ENCODE assay signal across 8 cellular contexts in genomic region chr1:39901486-39902120, GRCh38. TPM values are rescaled to one million over a fixed set of nuclear protein-coding genes. Genes with fewer than 3 reads are reported as not detected.
DNase-seq lines count a peak whose midpoint lies in the region; ATAC-seq and TF ChIP-seq lines count a peak whose summit lies in the region.

Gene MYCL (minus strand): TSS chr1:39901917. CDS start chr1:39901434, 483 bp downstream.

- POLR2A ChIA-PET in WTC11 (lab: Charles Lee), result interaction anchor here (0.8 to 3.2 kb wide), 10 partner anchors 9 to 200 kb away, joined by 3 to 25 read pairs (median 4); partner anchors contain the start of genes PPIE and TRIT1

- DNase-seq in NCI-H2107 (lab: John Stamatoyannopoulos, UW) (peak; percentile 100), NCI-H2107 treated with DMSO at 0.1 percent for 48 hours (lab: John Stamatoyannopoulos, UW; ENCODE audit: unreplicated experiment) (no peak), NCI-H2029 treated with DMSO at 0.1 percent for 48 hours (lab: John Stamatoyannopoulos, UW) (peak; percentile 100), WTC11 (ENCODE audit: low spot score) (peak; percentile 97), kidney tubule cell (ENCODE audit: low spot score) (peak; percentile 91)
- peak in 1 of 2 donors; percentile 33 for DNase-seq in central memory CD8-positive, alpha-beta T cell (ENCODE audit: low spot score in 2 of 2)
- peak; percentile 54 to 59 for DNase-seq in stimulated activated CD4-positive, alpha-beta T cell treated with anti-CD3 and anti-CD28 coated beads, Interleukin-1b, Interleukin-23, amount 100 ng/mL, for 4 hours (ENCODE audit: low read depth in 2 of 2)

- peaks cover 48% of the 10 kb centered on the region for H3K4me1 Mint-ChIP-seq in WTC11
- peaks cover 8% of the 10 kb centered on the region for H3K4me1 Mint-ChIP-seq in central memory CD8-positive, alpha-beta T cell

- ATAC-seq in HG02852 (IDR thresholded peaks at IDR 0.05; ENCODE audit: unreplicated experiment), result peak; percentile 64
- ATAC-seq in WTC11, result peak; percentile 81
- peak; percentile 73 for ATAC-seq in central memory CD8-positive, alpha-beta T cell (replicated peaks; ENCODE audit: extremely low read depth, poor library complexity, severe bottlenecking)

- H3K36me3 Mint-ChIP-seq in WTC11, result no peaks in the 10 kb centered on the region; the same call in 1 of the 2 replicates
- no peaks in the 10 kb centered on the region for H3K36me3 Mint-ChIP-seq in central memory CD8-positive, alpha-beta T cell (ENCODE audit: insufficient read depth)

- H3K27me3 Mint-ChIP-seq in WTC11 (ENCODE audit: low read depth), result peaks cover 30% of the 10 kb centered on the region
- peaks cover 88% of the 10 kb centered on the region for H3K27me3 Mint-ChIP-seq in central memory CD8-positive, alpha-beta T cell

- H3K27ac Mint-ChIP-seq in WTC11, result peak within 1 kb of the TSS; percentile 74; the same call in 1 of the 2 replicates
- no peak within 1 kb of the TSS for H3K27ac Mint-ChIP-seq in central memory CD8-positive, alpha-beta T cell (ENCODE audit: low read depth)

- H3K4me3 Mint-ChIP-seq in WTC11, result peak within 1 kb of the TSS; percentile 86
- peak within 1 kb of the TSS; percentile 71 for H3K4me3 Mint-ChIP-seq in central memory CD8-positive, alpha-beta T cell

- H3K9me3 Mint-ChIP-seq in WTC11, result no peaks in the 10 kb centered on the region
- H3K9me3 Mint-ChIP-seq in central memory CD8-positive, alpha-beta T cell, result no peaks in the 10 kb centered on the region

- TF ChIP-seq CTCF in WTC11 (IDR thresholded peaks at IDR 0.05), result no peak

- CTCF ChIA-PET in WTC11 (lab: Charles Lee), result interaction anchor here (0.5 to 4.3 kb wide), 40 partner anchors 8 to 437 kb away, joined by 3 to 98 read pairs (median 6); partner anchors contain the start of genes MFSD2A, PPIE and TRIT1

TF ChIP-seq in WTC11, 78 proteins besides CTCF, POLR2A, EP300 and RAD21 (continues in another document):
- TF ChIP-seq MAX (CRISPR knock-in tag; IDR thresholded peaks at IDR 0.05), result no peak
- TF ChIP-seq PRRX2 (CRISPR knock-in tag; IDR thresholded peaks at IDR 0.05), result peak; percentile 85; the same call in 1 of the 2 replicates
- TF ChIP-seq MYBL2 (CRISPR knock-in tag; IDR thresholded peaks at IDR 0.05), result no peak
- TF ChIP-seq STAT6 (CRISPR knock-in tag; conservative IDR thresholded peaks at IDR 0.05; ENCODE audit: low read depth), result no peak
- TF ChIP-seq HMGA2 (CRISPR knock-in tag; IDR thresholded peaks at IDR 0.05), result no peak
- no peak for TF ChIP-seq JUN (CRISPR knock-in tag; IDR thresholded peaks at IDR 0.05)
- no peak for TF ChIP-seq NFYB (CRISPR knock-in tag; conservative IDR thresholded peaks at IDR 0.05; ENCODE audit: low read depth)
- no peak for TF ChIP-seq AR (CRISPR knock-in tag; IDR thresholded peaks at IDR 0.05)
- no peak for TF ChIP-seq RELA (CRISPR knock-in tag; IDR thresholded peaks at IDR 0.05; ENCODE audit: borderline replicate concordance)
- TF ChIP-seq FOXP1 (CRISPR knock-in tag; IDR thresholded peaks at IDR 0.05; ENCODE audit: borderline replicate concordance), result no peak
- TF ChIP-seq ATF1 (CRISPR knock-in tag; IDR thresholded peaks at IDR 0.05), result no peak
- TF ChIP-seq OVOL2 (CRISPR knock-in tag; IDR thresholded peaks at IDR 0.05; ENCODE audit: borderline replicate concordance), result no peak
- TF ChIP-seq ZNF425 (CRISPR knock-in tag; conservative IDR thresholded peaks at IDR 0.05), result no peak
- no peak for TF ChIP-seq NR3C1 (CRISPR knock-in tag; conservative IDR thresholded peaks at IDR 0.05; ENCODE audit: low read depth)
- TF ChIP-seq SMAD4 (CRISPR knock-in tag; IDR thresholded peaks at IDR 0.05), result no peak
- 0 out of 2 replicates have a peak, but pooled peaks have one; percentile 49 for TF ChIP-seq ZNF281 (CRISPR knock-in tag; IDR thresholded peaks at IDR 0.05)

RNA-seq across cellular contexts. Expression of gene MYCL, which starts in this region (rescaled TPM):
- total RNA-seq in WTC11 (2021), result 31.0 to 32.6 TPM (median 32.2 TPM) in 3 replicates
